16 cellular contexts compared by ENCODE assay signal in genomic region chr7:80609732-80610131, GRCh38. TPM values are rescaled to one million over a fixed set of nuclear protein-coding genes. Genes with fewer than 3 reads are reported as not detected.
"Had no signal": no experiment of that assay in that cellular context is flagged by ENCODE, and none has a peak within 500 bp of the region (broad histone marks: within the 10 kb centered on the region; RNA-seq: fewer than 3 reads in every experiment).

No MANE protein-coding gene starts in this region.

- H3K36me3 Mint-ChIP-seq: naive thymus-derived CD4-positive, alpha-beta T cell had no signal

- H3K4me3 Mint-ChIP-seq: activated CD8-positive, alpha-beta T cell treated with anti-CD3 and anti-CD28 coated beads, Interleukin-2, amount 10 ng/mL, durations not matched to agents 7 days and 5 days; naive thymus-derived CD4-positive, alpha-beta T cell had no signal

- ATAC-seq: activated CD8-positive, alpha-beta T cell treated with anti-CD3 and anti-CD28 coated beads, Interleukin-2, amount 10 ng/mL, durations not matched to agents 7 days and 5 days; lower lobe of right lung; naive thymus-derived CD4-positive, alpha-beta T cell; sciatic nerve had no signal

- DNase-seq: activated CD4-positive, alpha-beta T cell treated with anti-CD3 and anti-CD28 coated beads for 4 hours; activated CD8-positive, alpha-beta memory T cell treated with anti-CD3 and anti-CD28 coated beads, Interleukin-2, amount 50 U/mL, for 48 hours; activated CD8-positive, alpha-beta T cell treated with anti-CD3 and anti-CD28 coated beads, Interleukin-2, amount 10 ng/mL, durations not matched to agents 7 days and 5 days; aorta; foreskin melanocyte; lower lobe of right lung; naive thymus-derived CD4-positive, alpha-beta T cell; stimulated activated CD4-positive, alpha-beta T cell treated with anti-CD3 and anti-CD28 coated beads, Interleukin-12 subunit alpha, Interleukin-12 subunit beta, amount 100 ng/mL, for 4 hours; stimulated activated CD4-positive, alpha-beta T cell treated with anti-CD3 and anti-CD28 coated beads, Interleukin-2, amount 100 ng/mL, for 48 hours; stimulated activated naive CD4-positive, alpha-beta T cell treated with Interleukin-2 at 50 U/mL for 16 hours; T-helper 1 cell; WERI-Rb-1 had no signal

- H3K4me1 ChIP-seq: breast epithelium had no signal

- H3K27ac ChIP-seq: breast epithelium, lower lobe of right lung, neutrophil, WERI-Rb-1 had no signal

- H3K27ac Mint-ChIP-seq: activated CD8-positive, alpha-beta T cell treated with anti-CD3 and anti-CD28 coated beads, Interleukin-2, amount 10 ng/mL, durations not matched to agents 7 days and 5 days; naive thymus-derived CD4-positive, alpha-beta T cell had no signal

- H3K9me3 ChIP-seq: breast epithelium, lower lobe of right lung, neutrophil, upper lobe of left lung had no signal

- H3K36me3 ChIP-seq: breast epithelium, lower lobe of right lung, neutrophil, upper lobe of left lung, WERI-Rb-1 had no signal

- H3K4me3 ChIP-seq: breast epithelium, lower lobe of right lung, upper lobe of left lung had no signal

- H3K27me3 ChIP-seq: breast epithelium, neutrophil, upper lobe of left lung had no signal

RNA-seq across cellular contexts. Expression of gene CD36, which starts 28.7 kb away (rescaled TPM):
- total RNA-seq: activated CD8-positive, alpha-beta T cell treated with anti-CD3 and anti-CD28 coated beads, Interleukin-2, amount 10 ng/mL, durations not matched to agents 7 days and 5 days had no signal
